1 cellular context compared by ENCODE assay signal in genomic region chr5:172479034-172479783, GRCh38.
TF ChIP-seq lines count a peak whose summit lies in the region.

No MANE protein-coding gene starts in this region.

TF ChIP-seq in K562, 482 proteins besides CTCF, POLR2A, EP300 and RAD21 (continued from another document and continues in another):
- TF ChIP-seq, protein P1, sequence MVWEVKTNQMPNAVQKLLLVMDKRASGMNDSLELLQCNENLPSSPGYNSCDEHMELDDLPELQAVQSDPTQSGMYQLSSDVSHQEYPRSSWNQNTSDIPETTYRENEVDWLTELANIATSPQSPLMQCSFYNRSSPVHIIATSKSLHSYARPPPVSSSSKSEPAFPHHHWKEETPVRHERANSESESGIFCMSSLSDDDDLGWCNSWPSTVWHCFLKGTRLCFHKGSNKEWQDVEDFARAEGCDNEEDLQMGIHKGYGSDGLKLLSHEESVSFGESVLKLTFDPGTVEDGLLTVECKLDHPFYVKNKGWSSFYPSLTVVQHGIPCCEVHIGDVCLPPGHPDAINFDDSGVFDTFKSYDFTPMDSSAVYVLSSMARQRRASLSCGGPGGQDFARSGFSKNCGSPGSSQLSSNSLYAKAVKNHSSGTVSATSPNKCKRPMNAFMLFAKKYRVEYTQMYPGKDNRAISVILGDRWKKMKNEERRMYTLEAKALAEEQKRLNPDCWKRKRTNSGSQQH (CRISPR knock-in tag; IDR thresholded peaks at IDR 0.05) = no peak
- TF ChIP-seq TEAD4 (IDR thresholded peaks at IDR 0.05; ENCODE audit: low read length) (peak; percentile 36; the same call in 1 of the 2 replicates), TEAD4 (CRISPR knock-in tag; IDR thresholded peaks at IDR 0.05; ENCODE audit: borderline replicate concordance) (no peak), ZNF408 (CRISPR knock-in tag; IDR thresholded peaks at IDR 0.05; ENCODE audit: low read depth) (no peak), EZH2 (IDR thresholded peaks at IDR 0.05; ENCODE audit: borderline replicate concordance, low read depth, low read length) (no peak), MTA1 (IDR thresholded peaks at IDR 0.05; ENCODE audit: borderline replicate concordance) (no peak), HEY1 (CRISPR knock-in tag; IDR thresholded peaks at IDR 0.05; ENCODE audit: borderline replicate concordance) (no peak), ZNF431 (CRISPR knock-in tag; IDR thresholded peaks at IDR 0.05) (no peak), SRF (CRISPR knock-in tag; IDR thresholded peaks at IDR 0.05) (no peak), HDAC6 (IDR thresholded peaks at IDR 0.05; ENCODE audit: low read depth, low read length) (no peak), RB1 (IDR thresholded peaks at IDR 0.05; ENCODE audit: low read depth) (peak; percentile 50; the same call in 1 of the 2 replicates), POLR2AphosphoS5 (IDR thresholded peaks at IDR 0.05; ENCODE audit: control insufficient read depth, insufficient read depth, low read depth, low read length) (no peak), RFX1 (IDR thresholded peaks at IDR 0.05) (no peak), BMI1 (IDR thresholded peaks at IDR 0.05; ENCODE audit: low read length) (no peak), FOXM1 (IDR thresholded peaks at IDR 0.05; ENCODE audit: low read depth) (no peak), FOXM1 (CRISPR knock-in tag; IDR thresholded peaks at IDR 0.05; ENCODE audit: low read depth) (no peak), EHMT2 (IDR thresholded peaks at IDR 0.05) (no peak), NFE2L1 (tag; IDR thresholded peaks at IDR 0.05; ENCODE audit: borderline replicate concordance, low read depth) (no peak), TCFL5 (CRISPR knock-in tag; conservative IDR thresholded peaks at IDR 0.05) (no peak), ETV5 (CRISPR knock-in tag; IDR thresholded peaks at IDR 0.05; ENCODE audit: low read depth) (no peak), ZBTB1 (CRISPR knock-in tag; IDR thresholded peaks at IDR 0.05; ENCODE audit: borderline replicate concordance, low read depth) (no peak), ZNF668 (CRISPR knock-in tag; IDR thresholded peaks at IDR 0.05) (no peak), ZNF586 (CRISPR knock-in tag; conservative IDR thresholded peaks at IDR 0.05) (no peak), SETDB1 (IDR thresholded peaks at IDR 0.05; ENCODE audit: low read length) (no peak), NUFIP1 (IDR thresholded peaks at IDR 0.05; ENCODE audit: partially characterized antibody) (no peak), FOXJ2 (tag; IDR thresholded peaks at IDR 0.05) (no peak), HDAC3 (IDR thresholded peaks at IDR 0.05; ENCODE audit: borderline replicate concordance, partially characterized antibody) (no peak), SIRT6 (IDR thresholded peaks at IDR 0.05; ENCODE audit: low read depth, low read length) (no peak), CREM (IDR thresholded peaks at IDR 0.05; ENCODE audit: low read depth) (0 out of 2 replicates have a peak, but pooled peaks have one; percentile 5), ZBTB5 (IDR thresholded peaks at IDR 0.05) (no peak), MXI1 (IDR thresholded peaks at IDR 0.05; ENCODE audit: low read depth, low read length) (no peak), CBFA2T3 (IDR thresholded peaks at IDR 0.05) (no peak), TAF7 (tag; IDR thresholded peaks at IDR 0.05) (no peak), EGR1 (conservative IDR thresholded peaks at IDR 0.05) (no peak), EWSR1 (IDR thresholded peaks at IDR 0.05; ENCODE audit: borderline replicate concordance, low read depth, partially characterized antibody) (no peak), PHTF2 (CRISPR knock-in tag; IDR thresholded peaks at IDR 0.05) (no peak), TAF15 (IDR thresholded peaks at IDR 0.05; ENCODE audit: low read depth, low read length) (no peak), NBN (IDR thresholded peaks at IDR 0.05; ENCODE audit: low read depth) (no peak), TAF9B (IDR thresholded peaks at IDR 0.05; ENCODE audit: partially characterized antibody) (no peak), MCM3 (IDR thresholded peaks at IDR 0.05) (no peak), RBM15 (IDR thresholded peaks at IDR 0.05; ENCODE audit: insufficient read depth, low read length) (no peak), ZNF449 (CRISPR knock-in tag; IDR thresholded peaks at IDR 0.05) (no peak), ZNF778 (CRISPR knock-in tag; IDR thresholded peaks at IDR 0.05) (no peak), ASH1L (IDR thresholded peaks at IDR 0.05; ENCODE audit: borderline replicate concordance, low read depth, partially characterized antibody) (no peak), ZNF699 (CRISPR knock-in tag; IDR thresholded peaks at IDR 0.05; ENCODE audit: insufficient replicate concordance) (no peak), ZNF436 (CRISPR knock-in tag; IDR thresholded peaks at IDR 0.05) (no peak), FOXA1 (IDR thresholded peaks at IDR 0.05; ENCODE audit: borderline replicate concordance) (no peak)
- TF ChIP-seq, protein P2, sequence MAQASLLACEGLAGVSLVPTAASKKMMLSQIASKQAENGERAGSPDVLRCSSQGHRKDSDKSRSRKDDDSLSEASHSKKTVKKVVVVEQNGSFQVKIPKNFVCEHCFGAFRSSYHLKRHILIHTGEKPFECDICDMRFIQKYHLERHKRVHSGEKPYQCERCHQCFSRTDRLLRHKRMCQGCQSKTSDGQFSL (CRISPR knock-in tag; IDR thresholded peaks at IDR 0.05) = peak; percentile 72
- TF ChIP-seq, protein P2 (tag; IDR thresholded peaks at IDR 0.05) = no peak
- TF ChIP-seq, protein P3, sequence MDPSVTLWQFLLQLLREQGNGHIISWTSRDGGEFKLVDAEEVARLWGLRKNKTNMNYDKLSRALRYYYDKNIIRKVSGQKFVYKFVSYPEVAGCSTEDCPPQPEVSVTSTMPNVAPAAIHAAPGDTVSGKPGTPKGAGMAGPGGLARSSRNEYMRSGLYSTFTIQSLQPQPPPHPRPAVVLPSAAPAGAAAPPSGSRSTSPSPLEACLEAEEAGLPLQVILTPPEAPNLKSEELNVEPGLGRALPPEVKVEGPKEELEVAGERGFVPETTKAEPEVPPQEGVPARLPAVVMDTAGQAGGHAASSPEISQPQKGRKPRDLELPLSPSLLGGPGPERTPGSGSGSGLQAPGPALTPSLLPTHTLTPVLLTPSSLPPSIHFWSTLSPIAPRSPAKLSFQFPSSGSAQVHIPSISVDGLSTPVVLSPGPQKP (CRISPR knock-in tag; IDR thresholded peaks at IDR 0.05) = no peak
- TF ChIP-seq, protein P4, sequence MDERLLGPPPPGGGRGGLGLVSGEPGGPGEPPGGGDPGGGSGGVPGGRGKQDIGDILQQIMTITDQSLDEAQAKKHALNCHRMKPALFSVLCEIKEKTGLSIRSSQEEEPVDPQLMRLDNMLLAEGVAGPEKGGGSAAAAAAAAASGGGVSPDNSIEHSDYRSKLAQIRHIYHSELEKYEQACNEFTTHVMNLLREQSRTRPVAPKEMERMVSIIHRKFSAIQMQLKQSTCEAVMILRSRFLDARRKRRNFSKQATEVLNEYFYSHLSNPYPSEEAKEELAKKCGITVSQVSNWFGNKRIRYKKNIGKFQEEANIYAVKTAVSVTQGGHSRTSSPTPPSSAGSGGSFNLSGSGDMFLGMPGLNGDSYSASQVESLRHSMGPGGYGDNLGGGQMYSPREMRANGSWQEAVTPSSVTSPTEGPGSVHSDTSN (CRISPR knock-in tag; IDR thresholded peaks at IDR 0.05; ENCODE audit: low read depth) = no peak
- TF ChIP-seq, protein P4 (tag; conservative IDR thresholded peaks at IDR 0.05; ENCODE audit: low read depth) = 0 out of 2 replicates have a peak, but pooled peaks have one; percentile 25
- TF ChIP-seq, protein P5, sequence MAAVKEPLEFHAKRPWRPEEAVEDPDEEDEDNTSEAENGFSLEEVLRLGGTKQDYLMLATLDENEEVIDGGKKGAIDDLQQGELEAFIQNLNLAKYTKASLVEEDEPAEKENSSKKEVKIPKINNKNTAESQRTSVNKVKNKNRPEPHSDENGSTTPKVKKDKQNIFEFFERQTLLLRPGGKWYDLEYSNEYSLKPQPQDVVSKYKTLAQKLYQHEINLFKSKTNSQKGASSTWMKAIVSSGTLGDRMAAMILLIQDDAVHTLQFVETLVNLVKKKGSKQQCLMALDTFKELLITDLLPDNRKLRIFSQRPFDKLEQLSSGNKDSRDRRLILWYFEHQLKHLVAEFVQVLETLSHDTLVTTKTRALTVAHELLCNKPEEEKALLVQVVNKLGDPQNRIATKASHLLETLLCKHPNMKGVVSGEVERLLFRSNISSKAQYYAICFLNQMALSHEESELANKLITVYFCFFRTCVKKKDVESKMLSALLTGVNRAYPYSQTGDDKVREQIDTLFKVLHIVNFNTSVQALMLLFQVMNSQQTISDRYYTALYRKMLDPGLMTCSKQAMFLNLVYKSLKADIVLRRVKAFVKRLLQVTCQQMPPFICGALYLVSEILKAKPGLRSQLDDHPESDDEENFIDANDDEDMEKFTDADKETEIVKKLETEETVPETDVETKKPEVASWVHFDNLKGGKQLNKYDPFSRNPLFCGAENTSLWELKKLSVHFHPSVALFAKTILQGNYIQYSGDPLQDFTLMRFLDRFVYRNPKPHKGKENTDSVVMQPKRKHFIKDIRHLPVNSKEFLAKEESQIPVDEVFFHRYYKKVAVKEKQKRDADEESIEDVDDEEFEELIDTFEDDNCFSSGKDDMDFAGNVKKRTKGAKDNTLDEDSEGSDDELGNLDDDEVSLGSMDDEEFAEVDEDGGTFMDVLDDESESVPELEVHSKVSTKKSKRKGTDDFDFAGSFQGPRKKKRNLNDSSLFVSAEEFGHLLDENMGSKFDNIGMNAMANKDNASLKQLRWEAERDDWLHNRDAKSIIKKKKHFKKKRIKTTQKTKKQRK (IDR thresholded peaks at IDR 0.05; ENCODE audit: borderline replicate concordance, low read depth, low read length) = no peak
- TF ChIP-seq, protein P6, sequence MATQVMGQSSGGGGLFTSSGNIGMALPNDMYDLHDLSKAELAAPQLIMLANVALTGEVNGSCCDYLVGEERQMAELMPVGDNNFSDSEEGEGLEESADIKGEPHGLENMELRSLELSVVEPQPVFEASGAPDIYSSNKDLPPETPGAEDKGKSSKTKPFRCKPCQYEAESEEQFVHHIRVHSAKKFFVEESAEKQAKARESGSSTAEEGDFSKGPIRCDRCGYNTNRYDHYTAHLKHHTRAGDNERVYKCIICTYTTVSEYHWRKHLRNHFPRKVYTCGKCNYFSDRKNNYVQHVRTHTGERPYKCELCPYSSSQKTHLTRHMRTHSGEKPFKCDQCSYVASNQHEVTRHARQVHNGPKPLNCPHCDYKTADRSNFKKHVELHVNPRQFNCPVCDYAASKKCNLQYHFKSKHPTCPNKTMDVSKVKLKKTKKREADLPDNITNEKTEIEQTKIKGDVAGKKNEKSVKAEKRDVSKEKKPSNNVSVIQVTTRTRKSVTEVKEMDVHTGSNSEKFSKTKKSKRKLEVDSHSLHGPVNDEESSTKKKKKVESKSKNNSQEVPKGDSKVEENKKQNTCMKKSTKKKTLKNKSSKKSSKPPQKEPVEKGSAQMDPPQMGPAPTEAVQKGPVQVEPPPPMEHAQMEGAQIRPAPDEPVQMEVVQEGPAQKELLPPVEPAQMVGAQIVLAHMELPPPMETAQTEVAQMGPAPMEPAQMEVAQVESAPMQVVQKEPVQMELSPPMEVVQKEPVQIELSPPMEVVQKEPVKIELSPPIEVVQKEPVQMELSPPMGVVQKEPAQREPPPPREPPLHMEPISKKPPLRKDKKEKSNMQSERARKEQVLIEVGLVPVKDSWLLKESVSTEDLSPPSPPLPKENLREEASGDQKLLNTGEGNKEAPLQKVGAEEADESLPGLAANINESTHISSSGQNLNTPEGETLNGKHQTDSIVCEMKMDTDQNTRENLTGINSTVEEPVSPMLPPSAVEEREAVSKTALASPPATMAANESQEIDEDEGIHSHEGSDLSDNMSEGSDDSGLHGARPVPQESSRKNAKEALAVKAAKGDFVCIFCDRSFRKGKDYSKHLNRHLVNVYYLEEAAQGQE (CRISPR knock-in tag; IDR thresholded peaks at IDR 0.05; ENCODE audit: low read depth) = no peak
- TF ChIP-seq, protein P7, sequence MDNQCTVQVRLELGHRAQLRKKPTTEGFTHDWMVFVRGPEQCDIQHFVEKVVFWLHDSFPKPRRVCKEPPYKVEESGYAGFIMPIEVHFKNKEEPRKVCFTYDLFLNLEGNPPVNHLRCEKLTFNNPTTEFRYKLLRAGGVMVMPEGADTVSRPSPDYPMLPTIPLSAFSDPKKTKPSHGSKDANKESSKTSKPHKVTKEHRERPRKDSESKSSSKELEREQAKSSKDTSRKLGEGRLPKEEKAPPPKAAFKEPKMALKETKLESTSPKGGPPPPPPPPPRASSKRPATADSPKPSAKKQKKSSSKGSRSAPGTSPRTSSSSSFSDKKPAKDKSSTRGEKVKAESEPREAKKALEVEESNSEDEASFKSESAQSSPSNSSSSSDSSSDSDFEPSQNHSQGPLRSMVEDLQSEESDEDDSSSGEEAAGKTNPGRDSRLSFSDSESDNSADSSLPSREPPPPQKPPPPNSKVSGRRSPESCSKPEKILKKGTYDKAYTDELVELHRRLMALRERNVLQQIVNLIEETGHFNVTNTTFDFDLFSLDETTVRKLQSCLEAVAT (IDR thresholded peaks at IDR 0.05) = no peak
